In the genomic region with DNA sequence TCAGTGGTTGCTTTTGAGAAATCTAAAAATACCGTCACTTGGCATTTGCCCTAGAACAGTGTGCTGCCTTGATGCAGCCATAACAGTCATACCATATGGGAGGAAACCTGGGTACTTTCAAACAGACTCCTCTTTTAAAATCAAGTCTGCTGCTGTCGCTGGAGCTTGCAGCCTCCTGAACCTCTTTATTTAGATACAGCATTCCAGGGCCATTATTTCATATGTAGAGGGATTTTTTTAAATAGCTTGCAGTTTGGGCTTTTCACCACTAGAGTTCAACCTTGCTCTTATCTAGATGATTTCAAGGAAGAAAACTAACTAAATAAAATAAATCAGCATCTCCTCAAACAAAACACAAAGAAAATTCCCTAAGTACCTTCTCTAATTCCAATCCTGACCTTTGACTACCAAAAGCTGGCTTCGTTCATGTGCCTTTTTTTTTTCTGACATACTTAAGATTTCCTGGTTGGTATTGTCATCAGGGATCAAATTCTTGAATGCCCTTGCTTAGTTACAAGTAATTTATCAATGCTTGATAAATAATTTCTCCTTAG, we compare ENCODE assay signal across 8 cellular contexts.
DNase-seq lines count a peak whose midpoint lies in the region; ATAC-seq and TF ChIP-seq lines count a peak whose summit lies in the region.

No MANE protein-coding gene starts in this region.

- peak in 11 of 12 donors; percentile 13 to 48 (median 31) for TF ChIP-seq CTCF in heart left ventricle (IDR thresholded peaks at IDR 0.05)
- TF ChIP-seq CTCF in endothelial cell (IDR thresholded peaks at IDR 0.05; ENCODE audit: unreplicated experiment) = peak; percentile 89

- peaks cover 0 to 5% (median 0%) of the 10 kb centered on the region in 9 donors for H3K27me3 ChIP-seq in heart left ventricle

- H3K9me3 Mint-ChIP-seq in endothelial cell (ENCODE audit: unreplicated experiment) = no peaks in the 10 kb centered on the region

- ATAC-seq in heart left ventricle (peak in 1 of 4 donors; percentile 26), GM21619 (IDR thresholded peaks at IDR 0.05; ENCODE audit: unreplicated experiment) (no peak)

- H3K27ac ChIP-seq in heart left ventricle = no peak overlapping the region

- H3K36me3 ChIP-seq in heart left ventricle = no peaks in the 10 kb centered on the region

- no peak for TF ChIP-seq POLR2A in heart left ventricle (IDR thresholded peaks at IDR 0.05)

- 23 to 28% (median 23%) methylated on average over 3 of the region's 3 CpGs for WGBS in heart left ventricle, 4 donors

- no peak for DNase-seq in heart left ventricle
- no peak for DNase-seq in cardiac septum (ENCODE audit: low spot score)
- DNase-seq in NCI-H526 treated with DMSO at 0.1 percent for 48 hours (lab: John Stamatoyannopoulos, UW) = peak; percentile 41
- DNase-seq in endothelial cell (ENCODE audit: low spot score) = peak; percentile 13
- peak; percentile 39 for DNase-seq in occipital lobe (lab: John Stamatoyannopoulos, UW)
- DNase-seq in activated naive CD4-positive, alpha-beta T cell treated with Interleukin-2 at 50 U/mL for 16 hours = no peak
- no peak for DNase-seq in NCI-H524 treated with DMSO at 0.1 percent for 48 hours (lab: John Stamatoyannopoulos, UW)

- no peaks in the 10 kb centered on the region for H3K9me3 ChIP-seq in heart left ventricle

- no peaks in the 10 kb centered on the region for H3K36me3 Mint-ChIP-seq in endothelial cell (ENCODE audit: low read depth, unreplicated experiment)

- no peaks in the 10 kb centered on the region for H3K27me3 Mint-ChIP-seq in endothelial cell (ENCODE audit: unreplicated experiment)

- intact Hi-C loops in heart left ventricle (cut with DNase I) = loop anchor here in 8 of 10 donors (5.0 to 10.0 kb wide), 7 partner anchors 678 to 1865 kb away; no protein-coding TSS in a partner anchor
- intact Hi-C loops in cardiac septum (cut with DNase I) = loop anchor here (10.0 kb wide), 1 partner anchor 1765 kb away; no protein-coding TSS in a partner anchor

- H3K4me1 ChIP-seq in heart left ventricle = no peaks in the 10 kb centered on the region

- no peak overlapping the region for H3K4me3 Mint-ChIP-seq in endothelial cell (ENCODE audit: unreplicated experiment)

- H3K4me3 ChIP-seq in heart left ventricle = no peak overlapping the region

- no peak overlapping the region for H3K27ac Mint-ChIP-seq in endothelial cell (ENCODE audit: unreplicated experiment)

- H3K4me1 Mint-ChIP-seq in endothelial cell (ENCODE audit: unreplicated experiment) = no peaks in the 10 kb centered on the region

Comparison
In these comparisons a context has a peak if more than half of its experiments do, and no peak if none do; other contexts are left out.
1. DNase-seq: peak in NCI-H526 treated with DMSO at 0.1 percent for 48 hours (single experiment), endothelial cell (single experiment) and occipital lobe (single experiment); none in heart left ventricle (0 of 5), cardiac septum (single experiment), activated naive CD4-positive, alpha-beta T cell treated with Interleukin-2 at 50 U/mL for 16 hours (single experiment) and NCI-H524 treated with DMSO at 0.1 percent for 48 hours (single experiment).